Comparison of ENCODE assay signal across 7 cellular contexts in the genomic region with DNA sequence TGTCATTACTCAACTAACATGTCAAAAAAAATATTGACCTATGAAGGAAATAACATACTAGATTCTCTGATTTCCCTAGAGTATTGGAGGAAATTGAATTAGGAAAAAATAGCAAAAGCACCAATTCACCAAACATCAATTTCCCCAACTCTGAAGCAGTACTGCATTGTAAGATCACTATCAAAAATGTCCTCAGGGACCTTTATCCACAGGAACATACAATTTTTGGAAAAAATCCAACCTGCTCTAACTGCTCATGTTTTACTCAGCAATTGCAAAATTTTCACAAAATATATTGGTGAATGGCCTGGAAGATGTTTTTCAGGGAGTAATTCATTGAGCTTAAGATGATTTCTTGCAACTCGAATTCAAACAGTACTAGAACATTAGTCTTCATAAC.
"Had no signal": no experiment of that assay in that cellular context is flagged by ENCODE, and none has a peak within 500 bp of the region (broad histone marks: within the 10 kb centered on the region; RNA-seq: fewer than 3 reads in every experiment).

No MANE protein-coding gene starts in this region.

- H3K4me1 ChIP-seq: HAP-1 had no signal

- ATAC-seq: HCT116, K562 had no signal

- H3K36me3 ChIP-seq: HAP-1 had no signal

- H3K9me3 ChIP-seq: HAP-1 had no signal

- H3K4me3 ChIP-seq: HAP-1, K562 had no signal

- DNase-seq: GOT3, H7, IMR-90, KG1 had no signal
